26 cellular contexts compared by ENCODE assay signal in the genomic region with DNA sequence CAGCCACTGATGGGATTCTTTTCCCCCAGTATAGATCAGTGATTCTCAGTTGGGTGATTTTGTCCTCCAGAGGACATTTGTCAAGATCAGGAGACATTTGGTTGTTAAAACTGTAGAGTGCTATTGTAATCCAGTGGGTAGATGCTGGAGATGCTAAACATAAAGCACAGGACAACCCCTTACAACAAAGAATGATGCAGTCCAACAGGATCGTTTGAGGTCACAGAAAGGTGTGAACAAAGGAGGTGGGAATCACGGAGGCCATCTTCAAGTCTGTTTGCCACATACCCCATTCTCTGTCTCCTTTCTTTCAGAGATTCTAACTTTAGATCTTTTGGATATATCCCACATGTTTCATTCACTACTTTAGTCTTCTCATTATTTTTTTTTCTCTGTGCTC.
"Had no signal": no experiment of that assay in that cellular context is flagged by ENCODE, and none has a peak within 500 bp of the region (broad histone marks: within the 10 kb centered on the region; RNA-seq: fewer than 3 reads in every experiment).

No MANE protein-coding gene starts in this region.

- FAIRE-seq: endometrium, islet of Langerhans, keratinocyte had no signal

- H3K27me3 ChIP-seq: colonic mucosa, esophagus squamous epithelium, gastrocnemius medialis, heart right ventricle, left lung had no signal

- ATAC-seq: effector memory CD8-positive, alpha-beta T cell; esophagus mucosa; gastrocnemius medialis; heart right ventricle; left cardiac atrium; left lung; left ventricle myocardium superior; lower lobe of right lung; mucosa of descending colon had no signal

- H3K9me3 ChIP-seq: colonic mucosa, esophagus squamous epithelium, gastrocnemius medialis, heart right ventricle, left lung, lower lobe of right lung, mucosa of descending colon had no signal

- H3K4me1 ChIP-seq: colonic mucosa, esophagus squamous epithelium, gastrocnemius medialis, heart right ventricle, left lung, lower lobe of right lung had no signal

- H3K4me3 ChIP-seq: colonic mucosa, esophagus squamous epithelium, gastrocnemius medialis, heart right ventricle, left lung, lower lobe of right lung, mucosa of descending colon had no signal

- H3K27ac ChIP-seq: colonic mucosa, epithelial cell of prostate, esophagus squamous epithelium, gastrocnemius medialis, heart right ventricle, left lung, lower lobe of right lung had no signal

- DNase-seq: colonic mucosa; cortex of kidney; effector CD8-positive, alpha-beta T cell; effector memory CD8-positive, alpha-beta T cell; endodermal cell; erythroblast; esophagus squamous epithelium; foreskin fibroblast; foreskin melanocyte; gastrocnemius medialis; glutamatergic neuron; head of caudate nucleus; heart right ventricle; hippocampal formation; left cardiac atrium; left lung; left ventricle myocardium superior; lower lobe of right lung; mesenchymal stem cell; mucosa of descending colon; naive B cell had no signal

- H3K36me3 ChIP-seq: colonic mucosa, esophagus squamous epithelium, gastrocnemius medialis, left lung, lower lobe of right lung had no signal
